Comparison of ENCODE assay signal across 17 cellular contexts in genomic region chrX:154611146-154611545, GRCh38. TPM values are rescaled to one million over a fixed set of nuclear protein-coding genes. Genes with fewer than 3 reads are reported as not detected.
"Had no signal": no experiment of that assay in that cellular context is flagged by ENCODE, and none has a peak within 500 bp of the region (broad histone marks: within the 10 kb centered on the region; RNA-seq: fewer than 3 reads in every experiment).

No MANE protein-coding gene starts in this region.

RNA-seq across cellular contexts. Expression of gene CTAG1B, which starts 7.9 kb away (rescaled TPM):
- total RNA-seq: activated B cell treated with CpG ODN at 0.5 μM for 24 hours; activated CD4-positive, alpha-beta memory T cell treated with anti-CD3 and anti-CD28 coated beads for 36 hours; activated CD4-positive, alpha-beta T cell treated with anti-CD3 and anti-CD28 coated beads, Interleukin-2, amount 10 ng/mL, durations not matched to agents 24 days and 14 days; activated CD8-positive, alpha-beta memory T cell treated with anti-CD3 and anti-CD28 coated beads for 36 hours; activated CD8-positive, alpha-beta T cell treated with anti-CD3 and anti-CD28 coated beads for 36 hours; activated naive CD4-positive, alpha-beta T cell treated with anti-CD3 and anti-CD28 coated beads for 36 hours; activated naive CD4-positive, alpha-beta T cell treated with anti-CD3 and anti-CD28 coated beads, Interleukin-2, amount 50 U/mL, for 72 hours; activated naive CD8-positive, alpha-beta T cell treated with anti-CD3 and anti-CD28 coated beads for 36 hours; activated T-cell treated with anti-CD3 and anti-CD28 coated beads, Interleukin-2, amount 50 U/mL, for 4 hours; activated T-cell treated with anti-CD3 and anti-CD28 coated beads, Interleukin-2, amount 50 U/mL, for 72 hours; activated T-helper 1 cell treated with anti-CD3 and anti-CD28 coated beads, Interleukin-12 subunit alpha, Interleukin-12 subunit beta, Interleukin-2, Interleukin-4 antibody, amounts not matched to agents 30 ng/mL and 10 ng/mL and 1 ng/mL, durations not matched to agents 14 hours and 24 hours and 36 hours; activated T-helper 17 cell treated with anti-CD3 and anti-CD28 coated beads, Interleukin-2, amount 50 U/mL, for 72 hours; adrenal gland; aorta; astrocyte; body of pancreas had no signal
- polyA plus RNA-seq: aorta had no signal

RNA-seq across cellular contexts. Expression of gene CTAG1A, which starts 26.2 kb away (rescaled TPM):
- total RNA-seq: activated B cell treated with CpG ODN at 0.5 μM for 24 hours; activated CD4-positive, alpha-beta memory T cell treated with anti-CD3 and anti-CD28 coated beads for 36 hours; activated CD4-positive, alpha-beta T cell treated with anti-CD3 and anti-CD28 coated beads, Interleukin-2, amount 10 ng/mL, durations not matched to agents 24 days and 14 days; activated CD8-positive, alpha-beta memory T cell treated with anti-CD3 and anti-CD28 coated beads for 36 hours; activated CD8-positive, alpha-beta T cell treated with anti-CD3 and anti-CD28 coated beads for 36 hours; activated naive CD4-positive, alpha-beta T cell treated with anti-CD3 and anti-CD28 coated beads for 36 hours; activated naive CD4-positive, alpha-beta T cell treated with anti-CD3 and anti-CD28 coated beads, Interleukin-2, amount 50 U/mL, for 72 hours; activated naive CD8-positive, alpha-beta T cell treated with anti-CD3 and anti-CD28 coated beads for 36 hours; activated T-cell treated with anti-CD3 and anti-CD28 coated beads, Interleukin-2, amount 50 U/mL, for 4 hours; activated T-cell treated with anti-CD3 and anti-CD28 coated beads, Interleukin-2, amount 50 U/mL, for 72 hours; activated T-helper 1 cell treated with anti-CD3 and anti-CD28 coated beads, Interleukin-12 subunit alpha, Interleukin-12 subunit beta, Interleukin-2, Interleukin-4 antibody, amounts not matched to agents 30 ng/mL and 10 ng/mL and 1 ng/mL, durations not matched to agents 14 hours and 24 hours and 36 hours; activated T-helper 17 cell treated with anti-CD3 and anti-CD28 coated beads, Interleukin-2, amount 50 U/mL, for 72 hours; adrenal gland; aorta; astrocyte; body of pancreas had no signal
- polyA plus RNA-seq: aorta had no signal

RNA-seq across cellular contexts. Expression of gene CTAG2, which starts 42.2 kb away (rescaled TPM):
- total RNA-seq: activated B cell treated with CpG ODN at 0.5 μM for 24 hours; activated CD4-positive, alpha-beta memory T cell treated with anti-CD3 and anti-CD28 coated beads for 36 hours; activated CD4-positive, alpha-beta T cell treated with anti-CD3 and anti-CD28 coated beads, Interleukin-2, amount 10 ng/mL, durations not matched to agents 24 days and 14 days; activated CD8-positive, alpha-beta T cell treated with anti-CD3 and anti-CD28 coated beads for 36 hours; activated naive CD4-positive, alpha-beta T cell treated with anti-CD3 and anti-CD28 coated beads for 36 hours; activated naive CD4-positive, alpha-beta T cell treated with anti-CD3 and anti-CD28 coated beads, Interleukin-2, amount 50 U/mL, for 72 hours; activated T-cell treated with anti-CD3 and anti-CD28 coated beads, Interleukin-2, amount 50 U/mL, for 72 hours; activated T-helper 1 cell treated with anti-CD3 and anti-CD28 coated beads, Interleukin-12 subunit alpha, Interleukin-12 subunit beta, Interleukin-2, Interleukin-4 antibody, amounts not matched to agents 30 ng/mL and 10 ng/mL and 1 ng/mL, durations not matched to agents 14 hours and 24 hours and 36 hours; activated T-helper 17 cell treated with anti-CD3 and anti-CD28 coated beads, Interleukin-2, amount 50 U/mL, for 72 hours; aorta; astrocyte; body of pancreas; breast epithelium had no signal
